In genomic region chr1:76687324-76688018, GRCh38 we compare ENCODE assay signal across 21 cellular contexts.
DNase-seq lines count a peak whose midpoint lies in the region; ATAC-seq and TF ChIP-seq lines count a peak whose summit lies in the region.
"Had no signal": no experiment of that assay in that cellular context is flagged by ENCODE, and none has a peak within 500 bp of the region (broad histone marks: within the 10 kb centered on the region; RNA-seq: fewer than 3 reads in every experiment).

No MANE protein-coding gene starts in this region.

- DNase-seq in SIG-M5 treated with dmso at 0.1 percent for 504 hours (lab: John Stamatoyannopoulos, UW; ENCODE audit: unreplicated experiment) (peak; percentile 27), SIG-M5 (lab: John Stamatoyannopoulos, UW) (no peak), NCI-H748 (lab: John Stamatoyannopoulos, UW; ENCODE audit: unreplicated experiment) (peak; percentile 84), left lung (no peak), HuH-7 (ENCODE audit: low spot score) (no peak), activated T-cell treated with anti-CD3 and anti-CD28 coated beads for 4 hours (no peak), GM10266 (ENCODE audit: extremely low spot score) (no peak), CD1c-positive myeloid dendritic cell (ENCODE audit: extremely low spot score) (no peak)
- DNase-seq: activated naive CD4-positive, alpha-beta T cell treated with anti-CD3 and anti-CD28 coated beads, Interleukin-2, amount 10 ng/mL, durations not matched to agents 7 days and 5 days; aorta; CD8-positive, alpha-beta memory T cell; colonic mucosa; foreskin fibroblast; kidney glomerular epithelial cell; NCI-H2107; right cardiac atrium; stimulated activated CD4-positive, alpha-beta T cell treated with anti-CD3 and anti-CD28 coated beads, Interleukin-15, amount 100 ng/mL, for 24 hours; stimulated activated naive B cell treated with anti-CD40 and anti-IgM and Interleukin-4, amounts not matched to agents 10 μg/mL and 1 μg/mL and 100 μg/mL, for 72 hours; T-cell had no signal

- peak; percentile 62 for ATAC-seq in left lung
- ATAC-seq: HCT116; right cardiac atrium; stimulated activated naive B cell treated with anti-CD40 and anti-IgM and Interleukin-4, amounts not matched to agents 10 μg/mL and 1 μg/mL and 100 μg/mL, for 72 hours; T-cell had no signal

- H3K27ac ChIP-seq in left lung, result no peak overlapping the region
- H3K27ac ChIP-seq: colonic mucosa, neutrophil had no signal

- peaks cover 0 to 3% of the 10 kb centered on the region in 2 donors for H3K9me3 ChIP-seq in left lung
- H3K9me3 ChIP-seq: colonic mucosa, neutrophil had no signal

- TF ChIP-seq CTCF in left lung (IDR thresholded peaks at IDR 0.05) (no peak), GM10266 (IDR thresholded peaks at IDR 0.05; ENCODE audit: control insufficient read depth, insufficient read depth, low read depth, missing control alignments) (no peak)

- intact Hi-C loops in left lung (cut with DNase I), result no loop called here

- H3K27me3 ChIP-seq in left lung, result no peaks in the 10 kb centered on the region
- H3K27me3 ChIP-seq: colonic mucosa, neutrophil had no signal

- H3K36me3 ChIP-seq in left lung, result no peaks in the 10 kb centered on the region
- H3K36me3 ChIP-seq: colonic mucosa, neutrophil had no signal

- no peaks in the 10 kb centered on the region for H3K4me1 ChIP-seq in left lung
- H3K4me1 ChIP-seq: colonic mucosa had no signal

- H3K4me3 ChIP-seq in left lung, result no peak overlapping the region
- H3K4me3 ChIP-seq: colonic mucosa had no signal

Comparison
In these comparisons a context has a peak if more than half of its experiments do, and no peak if none do; other contexts are left out.
1. DNase-seq: peak in SIG-M5 treated with dmso at 0.1 percent for 504 hours (single experiment) and NCI-H748 (single experiment); none in SIG-M5 (single experiment), left lung (0 of 2), HuH-7 (single experiment), activated T-cell treated with anti-CD3 and anti-CD28 coated beads for 4 hours (single experiment), GM10266 (single experiment) and CD1c-positive myeloid dendritic cell (single experiment).